ENCODE assay signal across 1 cellular context in the genomic region with DNA sequence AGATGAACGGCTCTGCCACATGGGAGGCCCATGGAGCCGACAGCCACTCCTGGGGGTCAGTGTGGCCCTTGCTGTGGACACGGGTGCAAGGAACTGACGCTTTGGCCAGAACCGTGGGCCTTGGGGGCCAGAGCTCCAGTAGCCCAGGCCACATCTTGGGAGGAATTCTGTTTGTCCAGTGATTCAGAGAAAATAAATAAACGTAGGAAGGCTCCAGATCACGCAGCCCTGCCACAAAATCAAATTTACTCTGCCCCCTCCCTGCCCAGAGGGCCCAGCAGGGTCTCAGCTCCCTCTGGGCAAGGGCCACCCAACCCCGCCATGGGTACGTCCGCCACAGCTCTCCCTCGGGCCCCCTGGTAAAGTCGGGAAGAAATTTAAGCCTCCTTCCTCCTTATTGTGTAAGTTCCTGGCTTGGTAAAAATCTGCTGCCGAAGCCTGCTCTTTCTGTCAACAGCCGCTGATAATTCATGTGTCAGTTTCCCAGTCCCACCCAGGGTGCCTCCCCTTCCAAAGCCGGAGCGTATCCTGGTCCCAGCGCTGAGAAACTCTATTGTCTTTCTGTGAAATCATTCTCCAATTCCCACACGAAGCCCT.
TF ChIP-seq lines count a peak whose summit lies in the region.

No MANE protein-coding gene starts in this region.

TF ChIP-seq in IMR-90, 13 proteins besides CTCF, POLR2A, EP300 and RAD21:
- TF ChIP-seq, protein P1, sequence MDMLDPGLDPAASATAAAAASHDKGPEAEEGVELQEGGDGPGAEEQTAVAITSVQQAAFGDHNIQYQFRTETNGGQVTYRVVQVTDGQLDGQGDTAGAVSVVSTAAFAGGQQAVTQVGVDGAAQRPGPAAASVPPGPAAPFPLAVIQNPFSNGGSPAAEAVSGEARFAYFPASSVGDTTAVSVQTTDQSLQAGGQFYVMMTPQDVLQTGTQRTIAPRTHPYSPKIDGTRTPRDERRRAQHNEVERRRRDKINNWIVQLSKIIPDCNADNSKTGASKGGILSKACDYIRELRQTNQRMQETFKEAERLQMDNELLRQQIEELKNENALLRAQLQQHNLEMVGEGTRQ (IDR thresholded peaks at IDR 0.05; ENCODE audit: low read depth, low read length), result no peak
- TF ChIP-seq CEBPB (IDR thresholded peaks at IDR 0.05; ENCODE audit: low read depth, low read length) (peak; percentile 71), BHLHE40 (IDR thresholded peaks at IDR 0.05; ENCODE audit: low read depth, low read length) (no peak), RFX5 (IDR thresholded peaks at IDR 0.05; ENCODE audit: low read depth, low read length) (no peak), MAFK (IDR thresholded peaks at IDR 0.05; ENCODE audit: low read depth, low read length) (no peak), MXI1 (IDR thresholded peaks at IDR 0.05; ENCODE audit: borderline replicate concordance, low read depth, low read length) (no peak), SMC3 (IDR thresholded peaks at IDR 0.05; ENCODE audit: low read depth, low read length) (no peak), FOS (IDR thresholded peaks at IDR 0.05; ENCODE audit: low read depth, low read length) (no peak), RCOR1 (IDR thresholded peaks at IDR 0.05; ENCODE audit: insufficient replicate concordance, low read length) (no peak), NFE2L2 (IDR thresholded peaks at IDR 0.05; ENCODE audit: low read depth, low read length) (no peak), CHD1 (IDR thresholded peaks at IDR 0.05; ENCODE audit: low read depth, low read length) (no peak), MAZ (IDR thresholded peaks at IDR 0.05; ENCODE audit: borderline replicate concordance, low read depth, low read length) (0 out of 2 replicates have a peak, but pooled peaks have one; percentile 31)
- TF ChIP-seq, protein P2, sequence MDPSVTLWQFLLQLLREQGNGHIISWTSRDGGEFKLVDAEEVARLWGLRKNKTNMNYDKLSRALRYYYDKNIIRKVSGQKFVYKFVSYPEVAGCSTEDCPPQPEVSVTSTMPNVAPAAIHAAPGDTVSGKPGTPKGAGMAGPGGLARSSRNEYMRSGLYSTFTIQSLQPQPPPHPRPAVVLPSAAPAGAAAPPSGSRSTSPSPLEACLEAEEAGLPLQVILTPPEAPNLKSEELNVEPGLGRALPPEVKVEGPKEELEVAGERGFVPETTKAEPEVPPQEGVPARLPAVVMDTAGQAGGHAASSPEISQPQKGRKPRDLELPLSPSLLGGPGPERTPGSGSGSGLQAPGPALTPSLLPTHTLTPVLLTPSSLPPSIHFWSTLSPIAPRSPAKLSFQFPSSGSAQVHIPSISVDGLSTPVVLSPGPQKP (IDR thresholded peaks at IDR 0.05; ENCODE audit: borderline replicate concordance, low read depth, low read length), result no peak
